13 cellular contexts compared by ENCODE assay signal in genomic region chr2:177909962-177910361, GRCh38.
"Had no signal": no experiment of that assay in that cellular context is flagged by ENCODE, and none has a peak within 500 bp of the region (broad histone marks: within the 10 kb centered on the region; RNA-seq: fewer than 3 reads in every experiment).

No MANE protein-coding gene starts in this region.

- H3K36me3 ChIP-seq: esophagus squamous epithelium, heart left ventricle, upper lobe of right lung had no signal

- DNase-seq: activated CD4-positive, alpha-beta T cell treated with anti-CD3 and anti-CD28 coated beads for 1 hour; activated CD4-positive, alpha-beta T cell treated with anti-CD3 and anti-CD28 coated beads, Interleukin-2, amount 50 U/mL, for 48 hours; activated gamma-delta T cell; activated T-cell treated with anti-CD3 and anti-CD28 coated beads, Interleukin-2, amount 50 U/mL, for 48 hours; aorta; dorsolateral prefrontal cortex; esophagus squamous epithelium; heart left ventricle; stimulated activated CD4-positive, alpha-beta T cell treated with anti-CD3 and anti-CD28 coated beads, Interleukin-2, amount 100 ng/mL, for 48 hours; stimulated activated naive CD4-positive, alpha-beta T cell treated with Interleukin-2 at 50 U/mL for 16 hours; upper lobe of right lung had no signal

- H3K4me3 ChIP-seq: dorsolateral prefrontal cortex, esophagus squamous epithelium, heart left ventricle, upper lobe of right lung had no signal

- H3K4me1 ChIP-seq: upper lobe of right lung had no signal

- ATAC-seq: heart left ventricle, upper lobe of right lung had no signal

- H3K27me3 ChIP-seq: esophagus squamous epithelium, heart left ventricle, upper lobe of right lung had no signal

- H3K27ac ChIP-seq: dorsolateral prefrontal cortex, esophagus squamous epithelium, heart left ventricle, upper lobe of right lung had no signal

- H3K9me3 ChIP-seq: esophagus squamous epithelium, heart left ventricle, upper lobe of right lung had no signal

- FAIRE-seq: frontal cortex, islet of Langerhans had no signal
